Comparison of ENCODE assay signal across 8 cellular contexts in the genomic region with DNA sequence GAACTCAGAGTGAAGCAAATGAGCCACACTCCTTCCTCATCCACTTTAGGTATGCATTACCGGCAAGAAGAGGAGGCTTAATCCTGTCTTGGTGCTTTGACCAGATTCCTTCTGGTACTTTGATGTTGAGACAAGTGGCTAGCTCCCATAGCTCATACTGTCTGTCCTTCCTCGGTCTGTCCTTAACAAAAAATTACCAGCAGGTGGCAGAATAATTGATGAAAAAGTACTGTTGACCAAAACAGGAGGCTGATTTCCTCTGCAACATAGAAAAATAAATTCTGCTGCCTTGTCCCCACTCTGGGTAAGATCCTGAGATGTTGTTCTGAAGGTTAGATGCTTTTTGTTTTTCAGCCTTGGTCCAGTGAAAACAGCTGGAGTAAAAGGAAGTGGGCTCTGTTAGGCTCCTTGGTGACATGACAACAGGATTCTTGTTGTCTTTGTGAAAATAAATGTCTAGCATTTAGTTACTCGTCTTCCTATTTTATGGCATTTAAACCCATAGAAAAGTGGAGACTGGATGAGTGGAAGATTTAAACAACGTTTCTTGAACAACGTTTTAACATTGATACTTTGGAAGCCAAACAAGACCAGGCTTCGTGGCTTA. TPM values are rescaled to one million over a fixed set of nuclear protein-coding genes. Genes with fewer than 3 reads are reported as not detected.
DNase-seq lines count a peak whose midpoint lies in the region; ATAC-seq and TF ChIP-seq lines count a peak whose summit lies in the region.

No MANE protein-coding gene starts in this region.

- H3K27ac ChIP-seq in sigmoid colon: no peak overlapping the region

- H3K36me3 Mint-ChIP-seq in natural killer cell: no peaks in the 10 kb centered on the region
- no peaks in the 10 kb centered on the region for H3K36me3 Mint-ChIP-seq in natural killer cell treated with Interleukin-12 subunit alpha and Interleukin-12 subunit beta and Interleukin-15 and Interleukin-18, amount 100 ng/mL, for 72 hours
- peaks cover 6% of the 10 kb centered on the region for H3K36me3 Mint-ChIP-seq in activated CD8-positive, alpha-beta T cell treated with anti-CD3 and anti-CD28 coated beads, Interleukin-2, amount 10 ng/mL, durations not matched to agents 7 days and 5 days (ENCODE audit: low read depth)

- CTCF ChIA-PET in activated CD8-positive, alpha-beta T cell treated with anti-CD3 and anti-CD28 coated beads, Interleukin-2, amount 10 ng/mL, durations not matched to agents 7 days and 5 days (lab: Charles Lee): interaction anchor here (0.7 to 4.5 kb wide), 18 partner anchors 8 to 187 kb away, joined by 3 to 32 read pairs (median 4); partner anchors contain the start of genes HJV, LIX1L, NUDT17 and PIAS3

- no peak overlapping the region for H3K4me3 Mint-ChIP-seq in natural killer cell
- no peak overlapping the region for H3K4me3 Mint-ChIP-seq in natural killer cell treated with Interleukin-12 subunit alpha and Interleukin-12 subunit beta and Interleukin-15 and Interleukin-18, amount 100 ng/mL, for 72 hours
- H3K4me3 Mint-ChIP-seq in activated CD8-positive, alpha-beta T cell treated with anti-CD3 and anti-CD28 coated beads, Interleukin-2, amount 10 ng/mL, durations not matched to agents 7 days and 5 days: no peak overlapping the region

- H3K4me3 ChIP-seq in sigmoid colon: no peak overlapping the region

- no peaks in the 10 kb centered on the region for H3K36me3 ChIP-seq in sigmoid colon

- no peak overlapping the region for H3K27ac Mint-ChIP-seq in natural killer cell
- H3K27ac Mint-ChIP-seq in natural killer cell treated with Interleukin-12 subunit alpha and Interleukin-12 subunit beta and Interleukin-15 and Interleukin-18, amount 100 ng/mL, for 72 hours: no peak overlapping the region
- no peak overlapping the region for H3K27ac Mint-ChIP-seq in activated CD8-positive, alpha-beta T cell treated with anti-CD3 and anti-CD28 coated beads, Interleukin-2, amount 10 ng/mL, durations not matched to agents 7 days and 5 days

- H3K4me1 ChIP-seq in sigmoid colon: peaks cover 0 to 18% (median 12%) of the 10 kb centered on the region in 4 donors

- ATAC-seq in natural killer cell (peak in 1 of 3 donors; percentile 18), HG03175 (IDR thresholded peaks at IDR 0.05; ENCODE audit: unreplicated experiment) (no peak)
- no peak for ATAC-seq in natural killer cell treated with Interleukin-12 subunit alpha and Interleukin-12 subunit beta and Interleukin-15 and Interleukin-18, amount 100 ng/mL, for 72 hours
- no peak for ATAC-seq in activated CD8-positive, alpha-beta T cell treated with anti-CD3 and anti-CD28 coated beads, Interleukin-2, amount 10 ng/mL, durations not matched to agents 7 days and 5 days

- TF ChIP-seq EP300 in sigmoid colon (IDR thresholded peaks at IDR 0.05): no peak

- H3K27me3 Mint-ChIP-seq in natural killer cell (ENCODE audit: low read depth in 2 of 2): peaks cover 0 to 10% of the 10 kb centered on the region in 2 donors
- H3K27me3 Mint-ChIP-seq in natural killer cell treated with Interleukin-12 subunit alpha and Interleukin-12 subunit beta and Interleukin-15 and Interleukin-18, amount 100 ng/mL, for 72 hours: peaks cover 7% of the 10 kb centered on the region in 2 donors
- peaks cover 9% of the 10 kb centered on the region for H3K27me3 Mint-ChIP-seq in activated CD8-positive, alpha-beta T cell treated with anti-CD3 and anti-CD28 coated beads, Interleukin-2, amount 10 ng/mL, durations not matched to agents 7 days and 5 days (ENCODE audit: low read depth)

- no peaks in the 10 kb centered on the region for H3K9me3 Mint-ChIP-seq in natural killer cell
- no peaks in the 10 kb centered on the region for H3K9me3 Mint-ChIP-seq in natural killer cell treated with Interleukin-12 subunit alpha and Interleukin-12 subunit beta and Interleukin-15 and Interleukin-18, amount 100 ng/mL, for 72 hours
- no peaks in the 10 kb centered on the region for H3K9me3 Mint-ChIP-seq in activated CD8-positive, alpha-beta T cell treated with anti-CD3 and anti-CD28 coated beads, Interleukin-2, amount 10 ng/mL, durations not matched to agents 7 days and 5 days (ENCODE audit: insufficient read depth)

- peaks cover 30 to 33% of the 10 kb centered on the region in 2 donors for H3K4me1 Mint-ChIP-seq in natural killer cell
- peaks cover 28 to 33% of the 10 kb centered on the region in 2 donors for H3K4me1 Mint-ChIP-seq in natural killer cell treated with Interleukin-12 subunit alpha and Interleukin-12 subunit beta and Interleukin-15 and Interleukin-18, amount 100 ng/mL, for 72 hours (ENCODE audit: low read depth in 2 of 2)
- H3K4me1 Mint-ChIP-seq in activated CD8-positive, alpha-beta T cell treated with anti-CD3 and anti-CD28 coated beads, Interleukin-2, amount 10 ng/mL, durations not matched to agents 7 days and 5 days (ENCODE audit: low read depth): peaks cover 35% of the 10 kb centered on the region

- H3K27me3 ChIP-seq in sigmoid colon: no peaks in the 10 kb centered on the region

- TF ChIP-seq POLR2A in sigmoid colon (IDR thresholded peaks at IDR 0.05): no peak

- TF ChIP-seq CTCF in natural killer cell (IDR thresholded peaks at IDR 0.05): peak; percentile 36
- TF ChIP-seq CTCF in sigmoid colon (IDR thresholded peaks at IDR 0.05): peak in 2 of 4 experiments; percentile 13 to 24

- intact Hi-C loops in natural killer cell (cut with micrococcal nuclease) (no loop called here), sigmoid colon (cut with DNase I) (no loop called here)

- WGBS in sigmoid colon, 2 donors: 50 to 55% methylated on average over 6 of the region's 6 CpGs

- POLR2A ChIA-PET in activated CD8-positive, alpha-beta T cell treated with anti-CD3 and anti-CD28 coated beads, Interleukin-2, amount 10 ng/mL, durations not matched to agents 7 days and 5 days (lab: Charles Lee): interaction anchor here (0.7 to 11.6 kb wide), 3 partner anchors 7 to 284 kb away, joined by 3 to 207 read pairs (median 4); no protein-coding TSS in a partner anchor

- DNase-seq in natural killer cell (no peak), NCI-H146 treated with DMSO at 0.1 percent for 48 hours (lab: John Stamatoyannopoulos, UW; ENCODE audit: unreplicated experiment) (peak; percentile 41), kidney glomerular epithelial cell (lab: John Stamatoyannopoulos, UW) (peak; percentile 57), sigmoid colon (no peak), D341Med (ENCODE audit: low spot score) (no peak)
- no peak for DNase-seq in natural killer cell treated with Interleukin-12 subunit alpha and Interleukin-12 subunit beta and Interleukin-15 and Interleukin-18, amount 100 ng/mL, for 72 hours (ENCODE audit: low spot score)
- peak; percentile 40 for DNase-seq in activated CD8-positive, alpha-beta T cell treated with anti-CD3 and anti-CD28 coated beads, Interleukin-2, amount 10 ng/mL, durations not matched to agents 7 days and 5 days

- no peaks in the 10 kb centered on the region for H3K9me3 ChIP-seq in sigmoid colon

RNA-seq across cellular contexts. Expression of gene HJV, which starts 11.2 kb away (rescaled TPM):
- total RNA-seq in natural killer cell (not detected), sigmoid colon (not detected)
- not detected for total RNA-seq in natural killer cell treated with Interleukin-12 subunit alpha and Interleukin-12 subunit beta and Interleukin-15 and Interleukin-18, amount 100 ng/mL, for 72 hours
- not detected for total RNA-seq in activated CD8-positive, alpha-beta T cell treated with anti-CD3 and anti-CD28 coated beads, Interleukin-2, amount 10 ng/mL, durations not matched to agents 7 days and 5 days
- polyA plus RNA-seq in sigmoid colon: not detected

RNA-seq across cellular contexts. Expression of gene TXNIP, which starts 36.3 kb away (rescaled TPM):
- total RNA-seq in natural killer cell: 1,000 to 10,000 TPM in 2 of 3 donors, 100 to 1,000 TPM in 1; 984 to 1,724 (median 1,422) TPM
- total RNA-seq in natural killer cell treated with Interleukin-12 subunit alpha and Interleukin-12 subunit beta and Interleukin-15 and Interleukin-18, amount 100 ng/mL, for 72 hours: 100 to 1,000 TPM in 1 of 2 donors, 10 to 100 TPM in 1; 87.8 to 347 TPM
- total RNA-seq in activated CD8-positive, alpha-beta T cell treated with anti-CD3 and anti-CD28 coated beads, Interleukin-2, amount 10 ng/mL, durations not matched to agents 7 days and 5 days: 100 to 1,000 TPM; 190 to 195 TPM
- total RNA-seq in sigmoid colon: 1,000 to 10,000 TPM; 1,623 to 4,609 (median 1,842) TPM
- 100 to 1,000 TPM; 326 to 783 (median 548) TPM for polyA plus RNA-seq in sigmoid colon

Comparison
In these comparisons a context has a peak if more than half of its experiments do, and no peak if none do; other contexts are left out.
1. DNase-seq: peak in NCI-H146 treated with DMSO at 0.1 percent for 48 hours (single experiment), activated CD8-positive, alpha-beta T cell treated with anti-CD3 and anti-CD28 coated beads, Interleukin-2, amount 10 ng/mL, durations not matched to agents 7 days and 5 days (single experiment) and kidney glomerular epithelial cell (single experiment); none in natural killer cell (single experiment), natural killer cell treated with Interleukin-12 subunit alpha and Interleukin-12 subunit beta and Interleukin-15 and Interleukin-18, amount 100 ng/mL, for 72 hours (single experiment), sigmoid colon (single experiment) and D341Med (single experiment).